1 cellular context compared by ENCODE assay signal in the genomic region with DNA sequence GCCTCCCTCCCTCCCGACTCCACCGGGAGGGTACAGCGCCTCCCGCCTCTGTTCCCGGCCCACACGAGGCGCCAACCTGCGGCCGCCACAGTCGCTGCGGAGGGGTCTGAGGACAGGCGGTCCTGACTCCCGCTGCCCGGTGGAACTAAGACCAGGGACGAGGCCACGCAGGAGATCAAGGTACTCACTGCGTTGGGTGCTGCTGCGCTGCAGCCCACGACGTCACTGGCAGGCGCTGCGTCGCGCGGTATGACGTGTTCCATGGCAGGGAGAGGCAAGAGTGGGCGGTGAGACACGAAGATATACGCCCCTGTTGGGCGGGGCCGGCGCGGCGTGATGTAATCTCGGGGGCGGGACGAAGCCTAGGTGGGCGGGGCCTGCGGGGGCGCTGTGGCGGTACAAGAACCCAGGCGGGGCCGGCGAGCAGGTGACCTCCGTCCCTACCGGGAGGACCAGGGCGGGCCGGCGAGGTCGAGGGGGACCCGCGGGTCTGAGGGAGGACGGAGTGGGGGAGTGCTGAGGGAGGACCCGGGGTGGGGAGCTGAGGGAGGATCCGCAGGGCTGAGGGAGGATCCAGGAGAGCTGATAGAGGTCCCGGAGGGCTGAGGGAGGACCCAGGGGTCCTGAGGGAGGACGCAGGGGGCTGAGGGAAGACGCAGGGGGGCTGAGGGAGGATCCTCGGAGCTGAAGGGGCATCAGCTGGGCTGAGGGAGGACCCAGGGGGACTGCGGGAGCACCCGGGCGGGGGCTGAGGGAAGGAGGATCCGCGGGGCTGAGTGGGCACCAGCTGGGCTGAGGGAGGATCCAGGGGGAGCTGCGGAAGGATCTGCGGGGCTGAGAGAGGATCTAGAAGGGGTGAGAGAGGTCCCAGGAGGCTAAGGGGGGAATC.
TF ChIP-seq lines count a peak whose summit lies in the region.

A gene (minus strand): TSS at position 227 of the 889 bp plus-strand sequence. CDS start 1,039 bp downstream, outside the sequence.

TF ChIP-seq in K562, 482 proteins besides CTCF, POLR2A, EP300 and RAD21 (continued from another document and continues in another):
- TF ChIP-seq, protein P1, sequence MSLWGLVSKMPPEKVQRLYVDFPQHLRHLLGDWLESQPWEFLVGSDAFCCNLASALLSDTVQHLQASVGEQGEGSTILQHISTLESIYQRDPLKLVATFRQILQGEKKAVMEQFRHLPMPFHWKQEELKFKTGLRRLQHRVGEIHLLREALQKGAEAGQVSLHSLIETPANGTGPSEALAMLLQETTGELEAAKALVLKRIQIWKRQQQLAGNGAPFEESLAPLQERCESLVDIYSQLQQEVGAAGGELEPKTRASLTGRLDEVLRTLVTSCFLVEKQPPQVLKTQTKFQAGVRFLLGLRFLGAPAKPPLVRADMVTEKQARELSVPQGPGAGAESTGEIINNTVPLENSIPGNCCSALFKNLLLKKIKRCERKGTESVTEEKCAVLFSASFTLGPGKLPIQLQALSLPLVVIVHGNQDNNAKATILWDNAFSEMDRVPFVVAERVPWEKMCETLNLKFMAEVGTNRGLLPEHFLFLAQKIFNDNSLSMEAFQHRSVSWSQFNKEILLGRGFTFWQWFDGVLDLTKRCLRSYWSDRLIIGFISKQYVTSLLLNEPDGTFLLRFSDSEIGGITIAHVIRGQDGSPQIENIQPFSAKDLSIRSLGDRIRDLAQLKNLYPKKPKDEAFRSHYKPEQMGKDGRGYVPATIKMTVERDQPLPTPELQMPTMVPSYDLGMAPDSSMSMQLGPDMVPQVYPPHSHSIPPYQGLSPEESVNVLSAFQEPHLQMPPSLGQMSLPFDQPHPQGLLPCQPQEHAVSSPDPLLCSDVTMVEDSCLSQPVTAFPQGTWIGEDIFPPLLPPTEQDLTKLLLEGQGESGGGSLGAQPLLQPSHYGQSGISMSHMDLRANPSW (CRISPR knock-in tag; IDR thresholded peaks at IDR 0.05): peak; percentile 12; the same call in 1 of the 2 replicates
- TF ChIP-seq, protein P2, sequence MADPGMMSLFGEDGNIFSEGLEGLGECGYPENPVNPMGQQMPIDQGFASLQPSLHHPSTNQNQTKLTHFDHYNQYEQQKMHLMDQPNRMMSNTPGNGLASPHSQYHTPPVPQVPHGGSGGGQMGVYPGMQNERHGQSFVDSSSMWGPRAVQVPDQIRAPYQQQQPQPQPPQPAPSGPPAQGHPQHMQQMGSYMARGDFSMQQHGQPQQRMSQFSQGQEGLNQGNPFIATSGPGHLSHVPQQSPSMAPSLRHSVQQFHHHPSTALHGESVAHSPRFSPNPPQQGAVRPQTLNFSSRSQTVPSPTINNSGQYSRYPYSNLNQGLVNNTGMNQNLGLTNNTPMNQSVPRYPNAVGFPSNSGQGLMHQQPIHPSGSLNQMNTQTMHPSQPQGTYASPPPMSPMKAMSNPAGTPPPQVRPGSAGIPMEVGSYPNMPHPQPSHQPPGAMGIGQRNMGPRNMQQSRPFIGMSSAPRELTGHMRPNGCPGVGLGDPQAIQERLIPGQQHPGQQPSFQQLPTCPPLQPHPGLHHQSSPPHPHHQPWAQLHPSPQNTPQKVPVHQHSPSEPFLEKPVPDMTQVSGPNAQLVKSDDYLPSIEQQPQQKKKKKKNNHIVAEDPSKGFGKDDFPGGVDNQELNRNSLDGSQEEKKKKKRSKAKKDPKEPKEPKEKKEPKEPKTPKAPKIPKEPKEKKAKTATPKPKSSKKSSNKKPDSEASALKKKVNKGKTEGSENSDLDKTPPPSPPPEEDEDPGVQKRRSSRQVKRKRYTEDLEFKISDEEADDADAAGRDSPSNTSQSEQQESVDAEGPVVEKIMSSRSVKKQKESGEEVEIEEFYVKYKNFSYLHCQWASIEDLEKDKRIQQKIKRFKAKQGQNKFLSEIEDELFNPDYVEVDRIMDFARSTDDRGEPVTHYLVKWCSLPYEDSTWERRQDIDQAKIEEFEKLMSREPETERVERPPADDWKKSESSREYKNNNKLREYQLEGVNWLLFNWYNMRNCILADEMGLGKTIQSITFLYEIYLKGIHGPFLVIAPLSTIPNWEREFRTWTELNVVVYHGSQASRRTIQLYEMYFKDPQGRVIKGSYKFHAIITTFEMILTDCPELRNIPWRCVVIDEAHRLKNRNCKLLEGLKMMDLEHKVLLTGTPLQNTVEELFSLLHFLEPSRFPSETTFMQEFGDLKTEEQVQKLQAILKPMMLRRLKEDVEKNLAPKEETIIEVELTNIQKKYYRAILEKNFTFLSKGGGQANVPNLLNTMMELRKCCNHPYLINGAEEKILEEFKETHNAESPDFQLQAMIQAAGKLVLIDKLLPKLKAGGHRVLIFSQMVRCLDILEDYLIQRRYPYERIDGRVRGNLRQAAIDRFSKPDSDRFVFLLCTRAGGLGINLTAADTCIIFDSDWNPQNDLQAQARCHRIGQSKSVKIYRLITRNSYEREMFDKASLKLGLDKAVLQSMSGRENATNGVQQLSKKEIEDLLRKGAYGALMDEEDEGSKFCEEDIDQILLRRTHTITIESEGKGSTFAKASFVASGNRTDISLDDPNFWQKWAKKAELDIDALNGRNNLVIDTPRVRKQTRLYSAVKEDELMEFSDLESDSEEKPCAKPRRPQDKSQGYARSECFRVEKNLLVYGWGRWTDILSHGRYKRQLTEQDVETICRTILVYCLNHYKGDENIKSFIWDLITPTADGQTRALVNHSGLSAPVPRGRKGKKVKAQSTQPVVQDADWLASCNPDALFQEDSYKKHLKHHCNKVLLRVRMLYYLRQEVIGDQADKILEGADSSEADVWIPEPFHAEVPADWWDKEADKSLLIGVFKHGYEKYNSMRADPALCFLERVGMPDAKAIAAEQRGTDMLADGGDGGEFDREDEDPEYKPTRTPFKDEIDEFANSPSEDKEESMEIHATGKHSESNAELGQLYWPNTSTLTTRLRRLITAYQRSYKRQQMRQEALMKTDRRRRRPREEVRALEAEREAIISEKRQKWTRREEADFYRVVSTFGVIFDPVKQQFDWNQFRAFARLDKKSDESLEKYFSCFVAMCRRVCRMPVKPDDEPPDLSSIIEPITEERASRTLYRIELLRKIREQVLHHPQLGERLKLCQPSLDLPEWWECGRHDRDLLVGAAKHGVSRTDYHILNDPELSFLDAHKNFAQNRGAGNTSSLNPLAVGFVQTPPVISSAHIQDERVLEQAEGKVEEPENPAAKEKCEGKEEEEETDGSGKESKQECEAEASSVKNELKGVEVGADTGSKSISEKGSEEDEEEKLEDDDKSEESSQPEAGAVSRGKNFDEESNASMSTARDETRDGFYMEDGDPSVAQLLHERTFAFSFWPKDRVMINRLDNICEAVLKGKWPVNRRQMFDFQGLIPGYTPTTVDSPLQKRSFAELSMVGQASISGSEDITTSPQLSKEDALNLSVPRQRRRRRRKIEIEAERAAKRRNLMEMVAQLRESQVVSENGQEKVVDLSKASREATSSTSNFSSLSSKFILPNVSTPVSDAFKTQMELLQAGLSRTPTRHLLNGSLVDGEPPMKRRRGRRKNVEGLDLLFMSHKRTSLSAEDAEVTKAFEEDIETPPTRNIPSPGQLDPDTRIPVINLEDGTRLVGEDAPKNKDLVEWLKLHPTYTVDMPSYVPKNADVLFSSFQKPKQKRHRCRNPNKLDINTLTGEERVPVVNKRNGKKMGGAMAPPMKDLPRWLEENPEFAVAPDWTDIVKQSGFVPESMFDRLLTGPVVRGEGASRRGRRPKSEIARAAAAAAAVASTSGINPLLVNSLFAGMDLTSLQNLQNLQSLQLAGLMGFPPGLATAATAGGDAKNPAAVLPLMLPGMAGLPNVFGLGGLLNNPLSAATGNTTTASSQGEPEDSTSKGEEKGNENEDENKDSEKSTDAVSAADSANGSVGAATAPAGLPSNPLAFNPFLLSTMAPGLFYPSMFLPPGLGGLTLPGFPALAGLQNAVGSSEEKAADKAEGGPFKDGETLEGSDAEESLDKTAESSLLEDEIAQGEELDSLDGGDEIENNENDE (IDR thresholded peaks at IDR 0.05; ENCODE audit: low read depth, low read length): no peak
- TF ChIP-seq, protein P3, sequence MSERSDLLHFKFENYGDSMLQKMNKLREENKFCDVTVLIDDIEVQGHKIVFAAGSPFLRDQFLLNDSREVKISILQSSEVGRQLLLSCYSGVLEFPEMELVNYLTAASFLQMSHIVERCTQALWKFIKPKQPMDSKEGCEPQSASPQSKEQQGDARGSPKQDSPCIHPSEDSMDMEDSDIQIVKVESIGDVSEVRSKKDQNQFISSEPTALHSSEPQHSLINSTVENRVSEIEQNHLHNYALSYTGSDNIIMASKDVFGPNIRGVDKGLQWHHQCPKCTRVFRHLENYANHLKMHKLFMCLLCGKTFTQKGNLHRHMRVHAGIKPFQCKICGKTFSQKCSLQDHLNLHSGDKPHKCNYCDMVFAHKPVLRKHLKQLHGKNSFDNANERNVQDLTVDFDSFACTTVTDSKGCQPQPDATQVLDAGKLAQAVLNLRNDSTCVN (CRISPR knock-in tag; IDR thresholded peaks at IDR 0.05): 0 out of 2 replicates have a peak, but pooled peaks have one; percentile 34
- TF ChIP-seq C11orf30 (IDR thresholded peaks at IDR 0.05; ENCODE audit: low read depth) (peak; percentile 99), ZNF143 (CRISPR knock-in tag; IDR thresholded peaks at IDR 0.05) (no peak), ZBED1 (IDR thresholded peaks at IDR 0.05) (peak; percentile 44; the same call in 1 of the 2 replicates), RFX7 (CRISPR knock-in tag; IDR thresholded peaks at IDR 0.05) (no peak), ZNF184 (CRISPR knock-in tag; IDR thresholded peaks at IDR 0.05) (no peak), RBM39 (optimal IDR thresholded peaks at IDR 0.05; ENCODE audit: low read depth, low read length) (no peak), ZNF431 (CRISPR knock-in tag; IDR thresholded peaks at IDR 0.05) (0 out of 2 replicates have a peak, but pooled peaks have one; percentile 62), GATA2 (CRISPR knock-in tag; IDR thresholded peaks at IDR 0.05) (no peak), MXI1 (IDR thresholded peaks at IDR 0.05; ENCODE audit: low read depth, low read length) (peak; percentile 73; the same call in 1 of the 2 replicates), SRSF9 (IDR thresholded peaks at IDR 0.05; ENCODE audit: borderline replicate concordance, low read depth, low read length) (no peak), RBM17 (IDR thresholded peaks at IDR 0.05; ENCODE audit: borderline replicate concordance, low read depth, low read length) (no peak), ZNF212 (CRISPR knock-in tag; IDR thresholded peaks at IDR 0.05) (no peak), ZC3H4 (CRISPR knock-in tag; IDR thresholded peaks at IDR 0.05; ENCODE audit: borderline replicate concordance) (no peak; the same call in 1 of the 2 replicates), PML (IDR thresholded peaks at IDR 0.05; ENCODE audit: low read length) (peak; percentile 84), TAF15 (IDR thresholded peaks at IDR 0.05; ENCODE audit: low read depth, low read length) (no peak)
- TF ChIP-seq, protein P4, sequence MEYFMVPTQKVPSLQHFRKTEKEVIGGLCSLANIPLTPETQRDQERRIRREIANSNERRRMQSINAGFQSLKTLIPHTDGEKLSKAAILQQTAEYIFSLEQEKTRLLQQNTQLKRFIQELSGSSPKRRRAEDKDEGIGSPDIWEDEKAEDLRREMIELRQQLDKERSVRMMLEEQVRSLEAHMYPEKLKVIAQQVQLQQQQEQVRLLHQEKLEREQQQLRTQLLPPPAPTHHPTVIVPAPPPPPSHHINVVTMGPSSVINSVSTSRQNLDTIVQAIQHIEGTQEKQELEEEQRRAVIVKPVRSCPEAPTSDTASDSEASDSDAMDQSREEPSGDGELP (CRISPR knock-in tag; IDR thresholded peaks at IDR 0.05; ENCODE audit: borderline replicate concordance): peak; percentile 80
- TF ChIP-seq, protein P5, sequence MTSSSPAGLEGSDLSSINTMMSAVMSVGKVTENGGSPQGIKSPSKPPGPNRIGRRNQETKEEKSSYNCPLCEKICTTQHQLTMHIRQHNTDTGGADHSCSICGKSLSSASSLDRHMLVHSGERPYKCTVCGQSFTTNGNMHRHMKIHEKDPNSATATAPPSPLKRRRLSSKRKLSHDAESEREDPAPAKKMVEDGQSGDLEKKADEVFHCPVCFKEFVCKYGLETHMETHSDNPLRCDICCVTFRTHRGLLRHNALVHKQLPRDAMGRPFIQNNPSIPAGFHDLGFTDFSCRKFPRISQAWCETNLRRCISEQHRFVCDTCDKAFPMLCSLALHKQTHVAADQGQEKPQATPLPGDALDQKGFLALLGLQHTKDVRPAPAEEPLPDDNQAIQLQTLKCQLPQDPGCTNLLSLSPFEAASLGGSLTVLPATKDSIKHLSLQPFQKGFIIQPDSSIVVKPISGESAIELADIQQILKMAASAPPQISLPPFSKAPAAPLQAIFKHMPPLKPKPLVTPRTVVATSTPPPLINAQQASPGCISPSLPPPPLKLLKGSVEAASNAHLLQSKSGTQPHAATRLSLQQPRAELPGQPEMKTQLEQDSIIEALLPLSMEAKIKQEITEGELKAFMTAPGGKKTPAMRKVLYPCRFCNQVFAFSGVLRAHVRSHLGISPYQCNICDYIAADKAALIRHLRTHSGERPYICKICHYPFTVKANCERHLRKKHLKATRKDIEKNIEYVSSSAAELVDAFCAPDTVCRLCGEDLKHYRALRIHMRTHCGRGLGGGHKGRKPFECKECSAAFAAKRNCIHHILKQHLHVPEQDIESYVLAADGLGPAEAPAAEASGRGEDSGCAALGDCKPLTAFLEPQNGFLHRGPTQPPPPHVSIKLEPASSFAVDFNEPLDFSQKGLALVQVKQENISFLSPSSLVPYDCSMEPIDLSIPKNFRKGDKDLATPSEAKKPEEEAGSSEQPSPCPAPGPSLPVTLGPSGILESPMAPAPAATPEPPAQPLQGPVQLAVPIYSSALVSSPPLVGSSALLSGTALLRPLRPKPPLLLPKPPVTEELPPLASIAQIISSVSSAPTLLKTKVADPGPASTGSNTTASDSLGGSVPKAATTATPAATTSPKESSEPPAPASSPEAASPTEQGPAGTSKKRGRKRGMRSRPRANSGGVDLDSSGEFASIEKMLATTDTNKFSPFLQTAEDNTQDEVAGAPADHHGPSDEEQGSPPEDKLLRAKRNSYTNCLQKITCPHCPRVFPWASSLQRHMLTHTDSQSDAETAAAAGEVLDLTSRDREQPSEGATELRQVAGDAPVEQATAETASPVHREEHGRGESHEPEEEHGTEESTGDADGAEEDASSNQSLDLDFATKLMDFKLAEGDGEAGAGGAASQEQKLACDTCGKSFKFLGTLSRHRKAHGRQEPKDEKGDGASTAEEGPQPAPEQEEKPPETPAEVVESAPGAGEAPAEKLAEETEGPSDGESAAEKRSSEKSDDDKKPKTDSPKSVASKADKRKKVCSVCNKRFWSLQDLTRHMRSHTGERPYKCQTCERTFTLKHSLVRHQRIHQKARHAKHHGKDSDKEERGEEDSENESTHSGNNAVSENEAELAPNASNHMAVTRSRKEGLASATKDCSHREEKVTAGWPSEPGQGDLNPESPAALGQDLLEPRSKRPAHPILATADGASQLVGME (CRISPR knock-in tag; IDR thresholded peaks at IDR 0.05): no peak
- TF ChIP-seq, protein P6, sequence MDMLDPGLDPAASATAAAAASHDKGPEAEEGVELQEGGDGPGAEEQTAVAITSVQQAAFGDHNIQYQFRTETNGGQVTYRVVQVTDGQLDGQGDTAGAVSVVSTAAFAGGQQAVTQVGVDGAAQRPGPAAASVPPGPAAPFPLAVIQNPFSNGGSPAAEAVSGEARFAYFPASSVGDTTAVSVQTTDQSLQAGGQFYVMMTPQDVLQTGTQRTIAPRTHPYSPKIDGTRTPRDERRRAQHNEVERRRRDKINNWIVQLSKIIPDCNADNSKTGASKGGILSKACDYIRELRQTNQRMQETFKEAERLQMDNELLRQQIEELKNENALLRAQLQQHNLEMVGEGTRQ (CRISPR knock-in tag; IDR thresholded peaks at IDR 0.05): no peak; the same call in 1 of the 2 replicates
